ENCODE assay signal across 8 cellular contexts in the genomic region with DNA sequence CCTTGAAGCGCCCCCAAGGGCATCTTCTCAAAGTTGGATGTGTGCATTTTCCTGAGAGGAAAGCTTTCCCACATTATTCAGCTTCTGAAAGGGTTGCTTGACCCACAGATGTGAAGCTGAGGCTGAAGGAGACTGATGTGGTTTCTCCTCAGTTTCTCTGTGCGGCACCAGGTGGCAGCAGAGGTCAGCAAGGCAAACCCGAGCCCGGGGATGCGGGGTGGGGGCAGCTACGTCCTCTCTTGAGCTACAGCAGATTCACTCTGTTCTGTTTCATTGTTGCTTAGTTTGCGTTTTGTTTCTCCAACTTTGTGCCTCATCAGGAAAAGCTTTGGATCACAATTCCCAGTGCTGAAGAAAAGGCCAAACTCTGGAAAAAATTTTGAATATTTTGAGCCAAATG.
A peak's percentile ranks its signal among the peaks of the same experiment; 100 is the strongest.
DNase-seq lines count a peak whose midpoint lies in the region; ATAC-seq and TF ChIP-seq lines count a peak whose summit lies in the region.
"Not testable (repeated sequence)": the region's sequence is repeated elsewhere in the genome, so short reads cannot be mapped to it uniquely, and the experiment has no call there.

No MANE protein-coding gene starts in this region.

- H3K9me3 ChIP-seq in CD4-positive, alpha-beta T cell (ENCODE audit: control insufficient read depth, low read length); Panc1 (ENCODE audit: control insufficient read depth, insufficient read depth, low read depth, low read length); mucosa of descending colon: not testable (repeated sequence)

- CTCF ChIA-PET in CD4-positive, alpha-beta T cell (lab: Charles Lee); Panc1 (lab: Charles Lee); activated CD8-positive, alpha-beta T cell treated with anti-CD3 and anti-CD28 coated beads, Interleukin-2, amount 10 ng/mL, durations not matched to agents 7 days and 5 days (lab: Charles Lee): not testable (repeated sequence)

- ATAC-seq in CD4-positive, alpha-beta T cell (ENCODE audit: poor library complexity); Panc1; activated CD8-positive, alpha-beta T cell treated with anti-CD3 and anti-CD28 coated beads, Interleukin-2, amount 10 ng/mL, durations not matched to agents 7 days and 5 days; mucosa of descending colon; stimulated activated naive CD8-positive, alpha-beta T cell treated with anti-CD3 and anti-CD28 coated beads, Interleukin-15, Interleukin-2, amounts not matched to agents 100 U/mL and 50 U/mL, for 24 hours: not testable (repeated sequence)

- H3K27me3 ChIP-seq in CD4-positive, alpha-beta T cell (ENCODE audit: control insufficient read depth, insufficient read depth, low read length); Panc1 (ENCODE audit: control insufficient read depth, insufficient read depth, low read length): not testable (repeated sequence)

- not testable (repeated sequence) for TF ChIP-seq CTCF in CD4-positive, alpha-beta T cell (IDR thresholded peaks at IDR 0.05); mucosa of descending colon (IDR thresholded peaks at IDR 0.05)
- TF ChIP-seq CTCF in Panc1 (IDR thresholded peaks at IDR 0.05) (peak; percentile 16; the same call in 1 of the 2 replicates), fibroblast of the aortic adventitia (IDR thresholded peaks at IDR 0.05; ENCODE audit: insufficient read depth, low read length) (peak; percentile 31)

- not testable (repeated sequence) for H3K9me3 Mint-ChIP-seq in CD4-positive, alpha-beta T cell; activated CD8-positive, alpha-beta T cell treated with anti-CD3 and anti-CD28 coated beads, Interleukin-2, amount 10 ng/mL, durations not matched to agents 7 days and 5 days (ENCODE audit: insufficient read depth); activated naive CD8-positive, alpha-beta T cell treated with anti-CD3 and anti-CD28 coated beads for 36 hours

- not testable (repeated sequence) for H3K27ac ChIP-seq in CD4-positive, alpha-beta T cell (ENCODE audit: low read depth, low read length); Panc1 (ENCODE audit: low read length)

- intact Hi-C loops in CD4-positive, alpha-beta T cell (cut with DNase I, micrococcal nuclease); Panc1 (cut with micrococcal nuclease; ENCODE audit: unreplicated experiment); mucosa of descending colon (cut with DNase I, micrococcal nuclease): not testable (repeated sequence)

- not testable (repeated sequence) for H3K36me3 ChIP-seq in Panc1 (ENCODE audit: control insufficient read depth, insufficient read depth, low read length); mucosa of descending colon (ENCODE audit: low read depth)

- peak; percentile 8 to 71 (median 46) for DNase-seq in CD4-positive, alpha-beta T cell
- not testable (repeated sequence) for DNase-seq in Panc1 (ENCODE audit: low read depth, low spot score); fibroblast of the aortic adventitia (ENCODE audit: low read depth)
- DNase-seq in activated CD8-positive, alpha-beta T cell treated with anti-CD3 and anti-CD28 coated beads, Interleukin-2, amount 10 ng/mL, durations not matched to agents 7 days and 5 days: peak; percentile 76
- peak; percentile 70 for DNase-seq in activated naive CD8-positive, alpha-beta T cell treated with anti-CD3 and anti-CD28 coated beads for 36 hours
- DNase-seq in mucosa of descending colon: peak; percentile 33 to 65 (median 52)
- peak; percentile 79 for DNase-seq in stimulated activated CD4-positive, alpha-beta T cell treated with anti-CD3 and anti-CD28 coated beads, Interleukin-15, amount 100 ng/mL, for 24 hours
- DNase-seq in stimulated activated naive CD8-positive, alpha-beta T cell treated with anti-CD3 and anti-CD28 coated beads, Interleukin-15, Interleukin-2, amounts not matched to agents 100 U/mL and 50 U/mL, for 24 hours: peak; percentile 70

- not testable (repeated sequence) for H3K36me3 Mint-ChIP-seq in CD4-positive, alpha-beta T cell (ENCODE audit: low read depth); activated CD8-positive, alpha-beta T cell treated with anti-CD3 and anti-CD28 coated beads, Interleukin-2, amount 10 ng/mL, durations not matched to agents 7 days and 5 days (ENCODE audit: low read depth); activated naive CD8-positive, alpha-beta T cell treated with anti-CD3 and anti-CD28 coated beads for 36 hours

- POLR2A ChIA-PET in CD4-positive, alpha-beta T cell (lab: Charles Lee); Panc1 (lab: Charles Lee); activated CD8-positive, alpha-beta T cell treated with anti-CD3 and anti-CD28 coated beads, Interleukin-2, amount 10 ng/mL, durations not matched to agents 7 days and 5 days (lab: Charles Lee): not testable (repeated sequence)

- H3K4me1 ChIP-seq in Panc1 (ENCODE audit: control insufficient read depth, insufficient read depth, low read length); mucosa of descending colon (ENCODE audit: low read depth): not testable (repeated sequence)

- not testable (repeated sequence) for H3K27ac Mint-ChIP-seq in CD4-positive, alpha-beta T cell; activated CD8-positive, alpha-beta T cell treated with anti-CD3 and anti-CD28 coated beads, Interleukin-2, amount 10 ng/mL, durations not matched to agents 7 days and 5 days; activated naive CD8-positive, alpha-beta T cell treated with anti-CD3 and anti-CD28 coated beads for 36 hours

- BruUV-seq in Panc1 (replicated peaks; lab: Mats Ljungman, UMichigan): not testable (repeated sequence)

- not testable (repeated sequence) for H3K4me3 ChIP-seq in Panc1 (ENCODE audit: low read depth in 2 of 2, low read length in 2 of 2); fibroblast of the aortic adventitia (ENCODE audit: low read depth, low read length); mucosa of descending colon

- H3K4me1 Mint-ChIP-seq in CD4-positive, alpha-beta T cell (ENCODE audit: low read depth); activated CD8-positive, alpha-beta T cell treated with anti-CD3 and anti-CD28 coated beads, Interleukin-2, amount 10 ng/mL, durations not matched to agents 7 days and 5 days (ENCODE audit: low read depth); activated naive CD8-positive, alpha-beta T cell treated with anti-CD3 and anti-CD28 coated beads for 36 hours: not testable (repeated sequence)

- in situ Hi-C loops in Panc1 (cut with HindIII; ENCODE audit: low pct_unique_long_range_greater_than_20kb, low sequenced_read_pairs): not testable (repeated sequence)

- not testable (repeated sequence) for H3K4me3 Mint-ChIP-seq in CD4-positive, alpha-beta T cell; activated CD8-positive, alpha-beta T cell treated with anti-CD3 and anti-CD28 coated beads, Interleukin-2, amount 10 ng/mL, durations not matched to agents 7 days and 5 days; activated naive CD8-positive, alpha-beta T cell treated with anti-CD3 and anti-CD28 coated beads for 36 hours

- H3K27me3 Mint-ChIP-seq in CD4-positive, alpha-beta T cell; activated CD8-positive, alpha-beta T cell treated with anti-CD3 and anti-CD28 coated beads, Interleukin-2, amount 10 ng/mL, durations not matched to agents 7 days and 5 days (ENCODE audit: low read depth); activated naive CD8-positive, alpha-beta T cell treated with anti-CD3 and anti-CD28 coated beads for 36 hours: not testable (repeated sequence)
